ENCODE assay signal across 1 cellular context in the genomic region with DNA sequence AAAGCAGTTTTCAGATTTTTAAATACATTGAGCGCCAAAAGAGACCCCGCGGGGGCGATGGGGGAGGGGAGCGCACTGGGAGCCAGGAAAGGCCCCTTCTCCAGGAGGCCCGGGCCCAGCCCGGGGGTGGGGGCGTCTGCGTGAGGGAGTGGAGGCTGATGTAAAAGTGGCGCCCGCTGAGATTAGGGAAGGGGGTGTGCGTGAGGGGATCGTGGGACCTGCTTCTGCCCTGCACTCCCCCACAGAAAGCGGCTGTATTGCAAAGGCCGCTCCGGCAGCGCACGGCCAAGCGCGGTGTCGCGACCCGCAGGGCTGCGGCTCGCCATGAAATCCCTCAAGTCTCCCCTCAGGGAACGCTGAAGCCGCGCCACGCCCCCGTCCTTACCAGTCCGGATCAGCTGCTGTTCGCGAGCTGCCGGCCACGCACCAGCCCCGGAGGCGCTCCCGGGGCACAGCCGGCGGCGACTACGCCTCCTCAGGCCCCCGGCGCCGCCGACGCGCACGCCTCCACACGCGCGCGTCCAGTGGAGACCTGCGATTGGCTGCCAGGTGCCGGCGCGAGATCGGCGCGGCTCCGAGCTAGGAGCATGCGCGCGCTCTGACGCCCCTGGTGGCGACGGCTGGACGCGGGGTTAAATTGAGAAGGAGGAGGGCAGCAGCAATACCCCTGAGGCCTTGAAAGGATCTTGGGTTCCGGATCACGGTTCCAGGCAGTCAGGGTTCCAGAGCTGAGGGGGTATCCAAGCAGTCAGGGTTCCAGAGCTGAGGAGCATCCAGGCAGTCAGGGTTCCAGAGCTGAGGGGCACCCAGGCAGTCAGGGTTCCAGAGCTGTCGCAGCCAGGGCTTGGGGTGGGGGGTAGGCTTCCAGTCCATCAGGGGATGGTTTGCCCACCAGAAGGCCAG.
TF ChIP-seq lines count a peak whose summit lies in the region.

Gene ZNF280B (minus strand): TSS at position 469 of the 903 bp plus-strand sequence. CDS start 19,344 bp downstream, outside the sequence.

TF ChIP-seq in K562, 482 proteins besides CTCF, POLR2A, EP300 and RAD21 (continued from another document and continues in another):
- TF ChIP-seq ZBTB43 (CRISPR knock-in tag; IDR thresholded peaks at IDR 0.05): peak; percentile 88; the same call in 1 of the 2 replicates
- TF ChIP-seq PPARD (CRISPR knock-in tag; IDR thresholded peaks at IDR 0.05): no peak
- TF ChIP-seq, protein P1, sequence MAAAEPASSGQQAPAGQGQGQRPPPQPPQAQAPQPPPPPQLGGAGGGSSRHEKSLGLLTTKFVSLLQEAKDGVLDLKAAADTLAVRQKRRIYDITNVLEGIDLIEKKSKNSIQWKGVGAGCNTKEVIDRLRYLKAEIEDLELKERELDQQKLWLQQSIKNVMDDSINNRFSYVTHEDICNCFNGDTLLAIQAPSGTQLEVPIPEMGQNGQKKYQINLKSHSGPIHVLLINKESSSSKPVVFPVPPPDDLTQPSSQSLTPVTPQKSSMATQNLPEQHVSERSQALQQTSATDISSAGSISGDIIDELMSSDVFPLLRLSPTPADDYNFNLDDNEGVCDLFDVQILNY (CRISPR knock-in tag; IDR thresholded peaks at IDR 0.05): peak; percentile 98
- no peak for TF ChIP-seq BRF1 (IDR thresholded peaks at IDR 0.05; ENCODE audit: borderline replicate concordance, extremely low read depth, insufficient read length)
- no peak for TF ChIP-seq CEBPB (tag; IDR thresholded peaks at IDR 0.05)
- no peak for TF ChIP-seq ZNF311 (CRISPR knock-in tag; IDR thresholded peaks at IDR 0.05)
- peak; percentile 97 for TF ChIP-seq SP1 (CRISPR knock-in tag; IDR thresholded peaks at IDR 0.05)
- TF ChIP-seq, protein P2, sequence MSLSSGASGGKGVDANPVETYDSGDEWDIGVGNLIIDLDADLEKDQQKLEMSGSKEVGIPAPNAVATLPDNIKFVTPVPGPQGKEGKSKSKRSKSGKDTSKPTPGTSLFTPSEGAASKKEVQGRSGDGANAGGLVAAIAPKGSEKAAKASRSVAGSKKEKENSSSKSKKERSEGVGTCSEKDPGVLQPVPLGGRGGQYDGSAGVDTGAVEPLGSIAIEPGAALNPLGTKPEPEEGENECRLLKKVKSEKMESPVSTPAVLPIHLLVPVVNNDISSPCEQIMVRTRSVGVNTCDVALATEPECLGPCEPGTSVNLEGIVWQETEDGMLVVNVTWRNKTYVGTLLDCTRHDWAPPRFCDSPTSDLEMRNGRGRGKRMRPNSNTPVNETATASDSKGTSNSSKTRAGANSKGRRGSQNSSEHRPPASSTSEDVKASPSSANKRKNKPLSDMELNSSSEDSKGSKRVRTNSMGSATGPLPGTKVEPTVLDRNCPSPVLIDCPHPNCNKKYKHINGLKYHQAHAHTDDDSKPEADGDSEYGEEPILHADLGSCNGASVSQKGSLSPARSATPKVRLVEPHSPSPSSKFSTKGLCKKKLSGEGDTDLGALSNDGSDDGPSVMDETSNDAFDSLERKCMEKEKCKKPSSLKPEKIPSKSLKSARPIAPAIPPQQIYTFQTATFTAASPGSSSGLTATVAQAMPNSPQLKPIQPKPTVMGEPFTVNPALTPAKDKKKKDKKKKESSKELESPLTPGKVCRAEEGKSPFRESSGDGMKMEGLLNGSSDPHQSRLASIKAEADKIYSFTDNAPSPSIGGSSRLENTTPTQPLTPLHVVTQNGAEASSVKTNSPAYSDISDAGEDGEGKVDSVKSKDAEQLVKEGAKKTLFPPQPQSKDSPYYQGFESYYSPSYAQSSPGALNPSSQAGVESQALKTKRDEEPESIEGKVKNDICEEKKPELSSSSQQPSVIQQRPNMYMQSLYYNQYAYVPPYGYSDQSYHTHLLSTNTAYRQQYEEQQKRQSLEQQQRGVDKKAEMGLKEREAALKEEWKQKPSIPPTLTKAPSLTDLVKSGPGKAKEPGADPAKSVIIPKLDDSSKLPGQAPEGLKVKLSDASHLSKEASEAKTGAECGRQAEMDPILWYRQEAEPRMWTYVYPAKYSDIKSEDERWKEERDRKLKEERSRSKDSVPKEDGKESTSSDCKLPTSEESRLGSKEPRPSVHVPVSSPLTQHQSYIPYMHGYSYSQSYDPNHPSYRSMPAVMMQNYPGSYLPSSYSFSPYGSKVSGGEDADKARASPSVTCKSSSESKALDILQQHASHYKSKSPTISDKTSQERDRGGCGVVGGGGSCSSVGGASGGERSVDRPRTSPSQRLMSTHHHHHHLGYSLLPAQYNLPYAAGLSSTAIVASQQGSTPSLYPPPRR (CRISPR knock-in tag; IDR thresholded peaks at IDR 0.05; ENCODE audit: borderline replicate concordance): peak; percentile 98; the same call in 1 of the 2 replicates
- TF ChIP-seq, protein P3, sequence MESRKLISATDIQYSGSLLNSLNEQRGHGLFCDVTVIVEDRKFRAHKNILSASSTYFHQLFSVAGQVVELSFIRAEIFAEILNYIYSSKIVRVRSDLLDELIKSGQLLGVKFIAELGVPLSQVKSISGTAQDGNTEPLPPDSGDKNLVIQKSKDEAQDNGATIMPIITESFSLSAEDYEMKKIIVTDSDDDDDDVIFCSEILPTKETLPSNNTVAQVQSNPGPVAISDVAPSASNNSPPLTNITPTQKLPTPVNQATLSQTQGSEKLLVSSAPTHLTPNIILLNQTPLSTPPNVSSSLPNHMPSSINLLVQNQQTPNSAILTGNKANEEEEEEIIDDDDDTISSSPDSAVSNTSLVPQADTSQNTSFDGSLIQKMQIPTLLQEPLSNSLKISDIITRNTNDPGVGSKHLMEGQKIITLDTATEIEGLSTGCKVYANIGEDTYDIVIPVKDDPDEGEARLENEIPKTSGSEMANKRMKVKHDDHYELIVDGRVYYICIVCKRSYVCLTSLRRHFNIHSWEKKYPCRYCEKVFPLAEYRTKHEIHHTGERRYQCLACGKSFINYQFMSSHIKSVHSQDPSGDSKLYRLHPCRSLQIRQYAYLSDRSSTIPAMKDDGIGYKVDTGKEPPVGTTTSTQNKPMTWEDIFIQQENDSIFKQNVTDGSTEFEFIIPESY (CRISPR knock-in tag; IDR thresholded peaks at IDR 0.05): peak; percentile 79
- TF ChIP-seq SLC30A9 (CRISPR knock-in tag; IDR thresholded peaks at IDR 0.05): no peak
- TF ChIP-seq GABPB1 (CRISPR knock-in tag; IDR thresholded peaks at IDR 0.05): peak; percentile 87
- TF ChIP-seq E2F4 (CRISPR knock-in tag; IDR thresholded peaks at IDR 0.05; ENCODE audit: low read depth): peak; percentile 94
- TF ChIP-seq NR2C2 (CRISPR knock-in tag; IDR thresholded peaks at IDR 0.05): peak; percentile 89
- TF ChIP-seq NR2C2 (tag; IDR thresholded peaks at IDR 0.05): no peak
- no peak for TF ChIP-seq TEAD4 (IDR thresholded peaks at IDR 0.05; ENCODE audit: low read length)
- peak; percentile 91; the same call in 1 of the 2 replicates for TF ChIP-seq TEAD4 (CRISPR knock-in tag; IDR thresholded peaks at IDR 0.05; ENCODE audit: borderline replicate concordance)
- TF ChIP-seq MAX (CRISPR knock-in tag; IDR thresholded peaks at IDR 0.05): peak; percentile 98
- TF ChIP-seq FOXK1 (CRISPR knock-in tag; IDR thresholded peaks at IDR 0.05; ENCODE audit: borderline replicate concordance): peak; percentile 98
- no peak for TF ChIP-seq ETV6 (IDR thresholded peaks at IDR 0.05; ENCODE audit: borderline replicate concordance in 1 of 2, low read depth in 2 of 2, low read length in 1 of 2)
- peak; percentile 90; the same call in 1 of the 2 replicates for TF ChIP-seq ETV6 (CRISPR knock-in tag; IDR thresholded peaks at IDR 0.05; ENCODE audit: borderline replicate concordance)
- no peak for TF ChIP-seq HMG20B (CRISPR knock-in tag; IDR thresholded peaks at IDR 0.05)
- peak; percentile 100 for TF ChIP-seq STAT6 (CRISPR knock-in tag; IDR thresholded peaks at IDR 0.05)
- TF ChIP-seq ATF3 (IDR thresholded peaks at IDR 0.05): no peak
- TF ChIP-seq ATF3 (CRISPR knock-in tag; conservative IDR thresholded peaks at IDR 0.05): peak; percentile 96
- peak; percentile 61 for TF ChIP-seq FOXP1 (CRISPR knock-in tag; IDR thresholded peaks at IDR 0.05)
- TF ChIP-seq, protein P4, sequence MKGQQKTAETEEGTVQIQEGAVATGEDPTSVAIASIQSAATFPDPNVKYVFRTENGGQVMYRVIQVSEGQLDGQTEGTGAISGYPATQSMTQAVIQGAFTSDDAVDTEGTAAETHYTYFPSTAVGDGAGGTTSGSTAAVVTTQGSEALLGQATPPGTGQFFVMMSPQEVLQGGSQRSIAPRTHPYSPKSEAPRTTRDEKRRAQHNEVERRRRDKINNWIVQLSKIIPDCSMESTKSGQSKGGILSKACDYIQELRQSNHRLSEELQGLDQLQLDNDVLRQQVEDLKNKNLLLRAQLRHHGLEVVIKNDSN (CRISPR knock-in tag; IDR thresholded peaks at IDR 0.05): peak; percentile 74
- TF ChIP-seq TEAD1 (CRISPR knock-in tag; IDR thresholded peaks at IDR 0.05): peak in 1 of 2 experiments; percentile 91; a peak in 2 of 4 replicates
- TF ChIP-seq TBP (optimal IDR thresholded peaks at IDR 0.05; ENCODE audit: low read depth, low read length): no peak
- TF ChIP-seq, protein P5, sequence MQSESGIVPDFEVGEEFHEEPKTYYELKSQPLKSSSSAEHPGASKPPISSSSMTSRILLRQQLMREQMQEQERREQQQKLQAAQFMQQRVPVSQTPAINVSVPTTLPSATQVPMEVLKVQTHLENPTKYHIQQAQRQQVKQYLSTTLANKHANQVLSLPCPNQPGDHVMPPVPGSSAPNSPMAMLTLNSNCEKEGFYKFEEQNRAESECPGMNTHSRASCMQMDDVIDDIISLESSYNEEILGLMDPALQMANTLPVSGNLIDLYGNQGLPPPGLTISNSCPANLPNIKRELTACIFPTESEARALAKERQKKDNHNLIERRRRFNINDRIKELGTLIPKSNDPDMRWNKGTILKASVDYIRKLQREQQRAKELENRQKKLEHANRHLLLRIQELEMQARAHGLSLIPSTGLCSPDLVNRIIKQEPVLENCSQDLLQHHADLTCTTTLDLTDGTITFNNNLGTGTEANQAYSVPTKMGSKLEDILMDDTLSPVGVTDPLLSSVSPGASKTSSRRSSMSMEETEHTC (IDR thresholded peaks at IDR 0.05): no peak
- TF ChIP-seq ZNF699 (CRISPR knock-in tag; IDR thresholded peaks at IDR 0.05; ENCODE audit: insufficient replicate concordance): no peak
- TF ChIP-seq, protein P6, sequence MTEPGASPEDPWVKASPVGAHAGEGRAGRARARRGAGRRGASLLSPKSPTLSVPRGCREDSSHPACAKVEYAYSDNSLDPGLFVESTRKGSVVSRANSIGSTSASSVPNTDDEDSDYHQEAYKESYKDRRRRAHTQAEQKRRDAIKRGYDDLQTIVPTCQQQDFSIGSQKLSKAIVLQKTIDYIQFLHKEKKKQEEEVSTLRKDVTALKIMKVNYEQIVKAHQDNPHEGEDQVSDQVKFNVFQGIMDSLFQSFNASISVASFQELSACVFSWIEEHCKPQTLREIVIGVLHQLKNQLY (CRISPR knock-in tag; conservative IDR thresholded peaks at IDR 0.05): peak in 1 of 2 experiments; percentile 96; a peak in 2 of 4 replicates
- TF ChIP-seq RBM15 (IDR thresholded peaks at IDR 0.05; ENCODE audit: insufficient read depth, low read length): no peak
- TF ChIP-seq ZNF133 (CRISPR knock-in tag; IDR thresholded peaks at IDR 0.05): no peak
- no peak for TF ChIP-seq ILK (tag; IDR thresholded peaks at IDR 0.05; ENCODE audit: borderline replicate concordance, low read depth)
- TF ChIP-seq TGIF2 (CRISPR knock-in tag; IDR thresholded peaks at IDR 0.05): peak; percentile 82; the same call in 1 of the 2 replicates
